19 cellular contexts compared by ENCODE assay signal in genomic region chr7:120979765-120980499, GRCh38. TPM values are rescaled to one million over a fixed set of nuclear protein-coding genes. Genes with fewer than 3 reads are reported as not detected.
A peak's percentile ranks its signal among the peaks of the same experiment; 100 is the strongest.
DNase-seq lines count a peak whose midpoint lies in the region; ATAC-seq lines count a peak whose summit lies in the region.
"Had no signal": no experiment of that assay in that cellular context is flagged by ENCODE, and none has a peak within 500 bp of the region (broad histone marks: within the 10 kb centered on the region; RNA-seq: fewer than 3 reads in every experiment).

No MANE protein-coding gene starts in this region.

- ATAC-seq in stimulated activated effector memory CD8-positive, alpha-beta T cell treated with anti-CD3 and anti-CD28 coated beads, Interleukin-12 subunit alpha, Interleukin-12 subunit beta, amount 100 ng/mL, for 72 hours, result peak; percentile 74
- ATAC-seq in GM21423 (IDR thresholded peaks at IDR 0.05; ENCODE audit: unreplicated experiment), result no peak
- ATAC-seq: Panc1 had no signal

- no peak for DNase-seq in activated CD4-positive, alpha-beta T cell treated with anti-CD3 and anti-CD28 coated beads, Interleukin-2, amount 10 ng/mL, durations not matched to agents 24 days and 14 days
- no peak for DNase-seq in activated CD4-positive, alpha-beta T cell treated with anti-CD3 and anti-CD28 coated beads, Interleukin-2, amount 50 U/mL, for 1 hour
- DNase-seq in activated CD4-positive, alpha-beta memory T cell treated with anti-CD3 and anti-CD28 coated beads, Interleukin-2, amount 10 ng/mL, durations not matched to agents 7 days and 5 days, result no peak
- DNase-seq in fibroblast of peridontal ligament (ENCODE audit: extremely low read depth) (peak; percentile 92), amniotic stem cell (lab: John Stamatoyannopoulos, UW) (no peak), middle frontal gyrus (ENCODE audit: extremely low spot score, low spot score) (no peak)
- DNase-seq in stimulated activated effector memory CD8-positive, alpha-beta T cell treated with anti-CD3 and anti-CD28 coated beads, Interleukin-12 subunit alpha, Interleukin-12 subunit beta, amount 100 ng/mL, for 72 hours (ENCODE audit: low spot score in 2 of 2), result no peak
- DNase-seq: 8988T; activated effector memory CD4-positive, alpha-beta T cell treated with Interleukin-2 at 50 U/mL for 16 hours; DMS 273 treated with DMSO at 0.1 percent for 48 hours; effector CD4-positive, alpha-beta T cell; hypothalamus; midbrain; NCI-H1436 treated with DMSO at 0.1 percent for 48 hours; NCI-H774; retina; thyroid gland had no signal

- no peaks in the 10 kb centered on the region for H3K9me3 Mint-ChIP-seq in activated CD4-positive, alpha-beta T cell treated with anti-CD3 and anti-CD28 coated beads, Interleukin-2, amount 10 ng/mL, durations not matched to agents 24 days and 14 days
- no peaks in the 10 kb centered on the region for H3K9me3 Mint-ChIP-seq in activated CD4-positive, alpha-beta memory T cell treated with anti-CD3 and anti-CD28 coated beads, Interleukin-2, amount 10 ng/mL, durations not matched to agents 7 days and 5 days
- H3K9me3 Mint-ChIP-seq in stimulated activated effector memory CD8-positive, alpha-beta T cell treated with anti-CD3 and anti-CD28 coated beads, Interleukin-12 subunit alpha, Interleukin-12 subunit beta, amount 100 ng/mL, for 72 hours, result no peaks in the 10 kb centered on the region

- H3K27me3 Mint-ChIP-seq in activated CD4-positive, alpha-beta T cell treated with anti-CD3 and anti-CD28 coated beads, Interleukin-2, amount 10 ng/mL, durations not matched to agents 24 days and 14 days, result peaks cover 7% of the 10 kb centered on the region
- H3K27me3 Mint-ChIP-seq in activated CD4-positive, alpha-beta memory T cell treated with anti-CD3 and anti-CD28 coated beads, Interleukin-2, amount 10 ng/mL, durations not matched to agents 7 days and 5 days, result peaks cover 5% of the 10 kb centered on the region

- no peak overlapping the region for H3K4me3 Mint-ChIP-seq in activated CD4-positive, alpha-beta T cell treated with anti-CD3 and anti-CD28 coated beads, Interleukin-2, amount 10 ng/mL, durations not matched to agents 24 days and 14 days
- no peak overlapping the region for H3K4me3 Mint-ChIP-seq in activated CD4-positive, alpha-beta memory T cell treated with anti-CD3 and anti-CD28 coated beads, Interleukin-2, amount 10 ng/mL, durations not matched to agents 7 days and 5 days
- H3K4me3 Mint-ChIP-seq in stimulated activated effector memory CD8-positive, alpha-beta T cell treated with anti-CD3 and anti-CD28 coated beads, Interleukin-12 subunit alpha, Interleukin-12 subunit beta, amount 100 ng/mL, for 72 hours, result no peak overlapping the region

- peaks cover 12% of the 10 kb centered on the region for H3K4me1 Mint-ChIP-seq in activated CD4-positive, alpha-beta T cell treated with anti-CD3 and anti-CD28 coated beads, Interleukin-2, amount 10 ng/mL, durations not matched to agents 24 days and 14 days
- peaks cover 30% of the 10 kb centered on the region for H3K4me1 Mint-ChIP-seq in activated CD4-positive, alpha-beta memory T cell treated with anti-CD3 and anti-CD28 coated beads, Interleukin-2, amount 10 ng/mL, durations not matched to agents 7 days and 5 days
- H3K4me1 Mint-ChIP-seq in stimulated activated effector memory CD8-positive, alpha-beta T cell treated with anti-CD3 and anti-CD28 coated beads, Interleukin-12 subunit alpha, Interleukin-12 subunit beta, amount 100 ng/mL, for 72 hours, result peaks cover 12% of the 10 kb centered on the region

- intact Hi-C loops in activated CD4-positive, alpha-beta T cell treated with anti-CD3 and anti-CD28 coated beads, Interleukin-2, amount 10 ng/mL, durations not matched to agents 24 days and 14 days (cut with micrococcal nuclease), result loop anchor here (10.0 kb wide), 1 partner anchor 565 kb away; no protein-coding TSS in a partner anchor

- POLR2A ChIA-PET in activated CD4-positive, alpha-beta memory T cell treated with anti-CD3 and anti-CD28 coated beads, Interleukin-2, amount 10 ng/mL, durations not matched to agents 7 days and 5 days (lab: Charles Lee), result interaction anchor here (0.7 to 1.2 kb wide), 2 partner anchors 29 to 112 kb away, joined by 3 to 4 read pairs; partner anchors contain the start of gene ING3

- H3K27ac Mint-ChIP-seq in activated CD4-positive, alpha-beta T cell treated with anti-CD3 and anti-CD28 coated beads, Interleukin-2, amount 10 ng/mL, durations not matched to agents 24 days and 14 days, result peak overlapping the region; percentile 34
- H3K27ac Mint-ChIP-seq in activated CD4-positive, alpha-beta memory T cell treated with anti-CD3 and anti-CD28 coated beads, Interleukin-2, amount 10 ng/mL, durations not matched to agents 7 days and 5 days, result peak overlapping the region; percentile 55
- peak overlapping the region; percentile 43 for H3K27ac Mint-ChIP-seq in stimulated activated effector memory CD8-positive, alpha-beta T cell treated with anti-CD3 and anti-CD28 coated beads, Interleukin-12 subunit alpha, Interleukin-12 subunit beta, amount 100 ng/mL, for 72 hours

- H3K36me3 Mint-ChIP-seq in activated CD4-positive, alpha-beta T cell treated with anti-CD3 and anti-CD28 coated beads, Interleukin-2, amount 10 ng/mL, durations not matched to agents 24 days and 14 days (ENCODE audit: low read depth), result peaks cover 10% of the 10 kb centered on the region
- H3K36me3 Mint-ChIP-seq in activated CD4-positive, alpha-beta memory T cell treated with anti-CD3 and anti-CD28 coated beads, Interleukin-2, amount 10 ng/mL, durations not matched to agents 7 days and 5 days (ENCODE audit: low read depth), result peaks cover 11% of the 10 kb centered on the region
- H3K36me3 Mint-ChIP-seq in stimulated activated effector memory CD8-positive, alpha-beta T cell treated with anti-CD3 and anti-CD28 coated beads, Interleukin-12 subunit alpha, Interleukin-12 subunit beta, amount 100 ng/mL, for 72 hours, result peaks cover 17% of the 10 kb centered on the region

- CTCF ChIA-PET in activated CD4-positive, alpha-beta memory T cell treated with anti-CD3 and anti-CD28 coated beads, Interleukin-2, amount 10 ng/mL, durations not matched to agents 7 days and 5 days (lab: Charles Lee), result interaction anchor here (2.4 kb wide), 1 partner anchor 8 kb away, joined by 10 read pairs; no protein-coding TSS in a partner anchor

RNA-seq across cellular contexts. Expression of gene CPED1, which starts 8.6 kb away (rescaled TPM):
- total RNA-seq in activated CD4-positive, alpha-beta T cell treated with anti-CD3 and anti-CD28 coated beads, Interleukin-2, amount 10 ng/mL, durations not matched to agents 24 days and 14 days, result not detected in 2 replicates
- total RNA-seq in activated CD4-positive, alpha-beta memory T cell treated with anti-CD3 and anti-CD28 coated beads, Interleukin-2, amount 10 ng/mL, durations not matched to agents 7 days and 5 days, result not detected

RNA-seq across cellular contexts. Expression of gene ING3, which starts 29.4 kb away (rescaled TPM):
- total RNA-seq in activated CD4-positive, alpha-beta T cell treated with anti-CD3 and anti-CD28 coated beads, Interleukin-2, amount 10 ng/mL, durations not matched to agents 24 days and 14 days, result 23.5 and 24.3 TPM in 2 replicates
- total RNA-seq in activated CD4-positive, alpha-beta memory T cell treated with anti-CD3 and anti-CD28 coated beads, Interleukin-2, amount 10 ng/mL, durations not matched to agents 7 days and 5 days, result 10 to 100 TPM; 22.2 to 26.5 TPM
